ENCODE assay signal across 8 cellular contexts in genomic region chr22:30968015-30968923, GRCh38. TPM values are rescaled to one million over a fixed set of nuclear protein-coding genes. Genes with fewer than 3 reads are reported as not detected.
A peak's percentile ranks its signal among the peaks of the same experiment; 100 is the strongest.
DNase-seq lines count a peak whose midpoint lies in the region; ATAC-seq and TF ChIP-seq lines count a peak whose summit lies in the region.

TSS of gene MORC2 (minus strand) at chr22:30968774. CDS start at chr22:30967889, 885 bp downstream.

- peak within 1 kb of the TSS; percentile 96 for H3K27ac Mint-ChIP-seq in activated T-helper 1 cell treated with anti-CD3 and anti-CD28 coated beads, Interleukin-12 subunit alpha, Interleukin-12 subunit beta, Interleukin-2, Interleukin-4 antibody, amounts not matched to agents 30 ng/mL and 10 ng/mL and 1 ng/mL, durations not matched to agents 14 hours and 24 hours and 36 hours
- peak within 1 kb of the TSS; percentile 97 for H3K27ac Mint-ChIP-seq in osteocyte (ENCODE audit: unreplicated experiment)

- peaks cover 69% of the 10 kb centered on the region for H3K36me3 Mint-ChIP-seq in activated T-helper 1 cell treated with anti-CD3 and anti-CD28 coated beads, Interleukin-12 subunit alpha, Interleukin-12 subunit beta, Interleukin-2, Interleukin-4 antibody, amounts not matched to agents 30 ng/mL and 10 ng/mL and 1 ng/mL, durations not matched to agents 14 hours and 24 hours and 36 hours (ENCODE audit: low read depth)
- peaks cover 41% of the 10 kb centered on the region for H3K36me3 Mint-ChIP-seq in osteocyte (ENCODE audit: unreplicated experiment)

- in situ Hi-C loops in KBM-7 (cut with MboI; ENCODE audit: low pct_unique_long_range_greater_than_20kb, low sequenced_read_pairs) = no loop called here

- TF ChIP-seq CTCF in osteocyte (IDR thresholded peaks at IDR 0.05) = no peak

- no peaks in the 10 kb centered on the region for H3K27me3 Mint-ChIP-seq in activated T-helper 1 cell treated with anti-CD3 and anti-CD28 coated beads, Interleukin-12 subunit alpha, Interleukin-12 subunit beta, Interleukin-2, Interleukin-4 antibody, amounts not matched to agents 30 ng/mL and 10 ng/mL and 1 ng/mL, durations not matched to agents 14 hours and 24 hours and 36 hours (ENCODE audit: insufficient read depth)
- no peaks in the 10 kb centered on the region for H3K27me3 Mint-ChIP-seq in osteocyte (ENCODE audit: unreplicated experiment)

- intact Hi-C loops in activated T-helper 1 cell treated with anti-CD3 and anti-CD28 coated beads, Interleukin-12 subunit alpha, Interleukin-12 subunit beta, Interleukin-2, Interleukin-4 antibody, amounts not matched to agents 30 ng/mL and 10 ng/mL and 1 ng/mL, durations not matched to agents 14 hours and 24 hours and 36 hours (cut with micrococcal nuclease) = loop anchor here (10.0 kb wide), 2 partner anchors 247 to 427 kb away; partner anchors contain the start of genes DRG1 and LIMK2
- intact Hi-C loops in Right ventricle myocardium inferior (cut with DNase I) = loop anchor here (2.0 to 5.0 kb wide), 4 partner anchors 21 to 194 kb away; partner anchors contain the start of gene RNF185

- peaks cover 66% of the 10 kb centered on the region for H3K4me1 Mint-ChIP-seq in activated T-helper 1 cell treated with anti-CD3 and anti-CD28 coated beads, Interleukin-12 subunit alpha, Interleukin-12 subunit beta, Interleukin-2, Interleukin-4 antibody, amounts not matched to agents 30 ng/mL and 10 ng/mL and 1 ng/mL, durations not matched to agents 14 hours and 24 hours and 36 hours (ENCODE audit: low read depth)
- peaks cover 51% of the 10 kb centered on the region for H3K4me1 Mint-ChIP-seq in osteocyte (ENCODE audit: unreplicated experiment)

- peak; percentile 25 for ATAC-seq in GM21737 (IDR thresholded peaks at IDR 0.05; ENCODE audit: unreplicated experiment)
- ATAC-seq in Right ventricle myocardium inferior = peak; percentile 15
- no peak for ATAC-seq in GM18867 (IDR thresholded peaks at IDR 0.05; ENCODE audit: unreplicated experiment)

- H3K4me3 Mint-ChIP-seq in activated T-helper 1 cell treated with anti-CD3 and anti-CD28 coated beads, Interleukin-12 subunit alpha, Interleukin-12 subunit beta, Interleukin-2, Interleukin-4 antibody, amounts not matched to agents 30 ng/mL and 10 ng/mL and 1 ng/mL, durations not matched to agents 14 hours and 24 hours and 36 hours = peak within 1 kb of the TSS; percentile 91
- H3K4me3 Mint-ChIP-seq in osteocyte (ENCODE audit: unreplicated experiment) = peak within 1 kb of the TSS; percentile 93

- peaks cover 26% of the 10 kb centered on the region for H3K9me3 Mint-ChIP-seq in activated T-helper 1 cell treated with anti-CD3 and anti-CD28 coated beads, Interleukin-12 subunit alpha, Interleukin-12 subunit beta, Interleukin-2, Interleukin-4 antibody, amounts not matched to agents 30 ng/mL and 10 ng/mL and 1 ng/mL, durations not matched to agents 14 hours and 24 hours and 36 hours
- H3K9me3 Mint-ChIP-seq in osteocyte (ENCODE audit: unreplicated experiment) = peaks cover 34% of the 10 kb centered on the region

- DNase-seq in GM04503 (ENCODE audit: low read depth) (peak; percentile 1), KBM-7 (peak; percentile 45), Right ventricle myocardium inferior (ENCODE audit: missing footprints) (peak; percentile 87), osteocyte (ENCODE audit: extremely low spot score, unreplicated experiment) (no peak), activated gamma-delta T cell treated with Interleukin-2 at 50 U/mL for 16 hours (no peak)
- no peak for DNase-seq in activated T-helper 1 cell treated with anti-CD3 and anti-CD28 coated beads, Interleukin-12 subunit alpha, Interleukin-12 subunit beta, Interleukin-2, Interleukin-4 antibody, amounts not matched to agents 30 ng/mL and 10 ng/mL and 1 ng/mL, durations not matched to agents 14 hours and 24 hours and 36 hours (ENCODE audit: low spot score)

RNA-seq across cellular contexts. Expression of gene MORC2, which starts in this region (rescaled TPM):
- 47.4 and 49.0 TPM in 2 replicates for total RNA-seq in activated T-helper 1 cell treated with anti-CD3 and anti-CD28 coated beads, Interleukin-12 subunit alpha, Interleukin-12 subunit beta, Interleukin-2, Interleukin-4 antibody, amounts not matched to agents 30 ng/mL and 10 ng/mL and 1 ng/mL, durations not matched to agents 14 hours and 24 hours and 36 hours
- total RNA-seq in Right ventricle myocardium inferior (17.3 TPM), osteocyte (26.9 and 29.1 TPM in 2 replicates)

Comparison
In these comparisons a context has a peak if more than half of its experiments do, and no peak if none do; other contexts are left out.
1. DNase-seq: peak in GM04503 (single experiment), KBM-7 (single experiment) and Right ventricle myocardium inferior (single experiment); none in activated T-helper 1 cell treated with anti-CD3 and anti-CD28 coated beads, Interleukin-12 subunit alpha, Interleukin-12 subunit beta, Interleukin-2, Interleukin-4 antibody, amounts not matched to agents 30 ng/mL and 10 ng/mL and 1 ng/mL, durations not matched to agents 14 hours and 24 hours and 36 hours (single experiment), osteocyte (single experiment) and activated gamma-delta T cell treated with Interleukin-2 at 50 U/mL for 16 hours (single experiment).